8 cellular contexts compared by ENCODE assay signal in the genomic region with DNA sequence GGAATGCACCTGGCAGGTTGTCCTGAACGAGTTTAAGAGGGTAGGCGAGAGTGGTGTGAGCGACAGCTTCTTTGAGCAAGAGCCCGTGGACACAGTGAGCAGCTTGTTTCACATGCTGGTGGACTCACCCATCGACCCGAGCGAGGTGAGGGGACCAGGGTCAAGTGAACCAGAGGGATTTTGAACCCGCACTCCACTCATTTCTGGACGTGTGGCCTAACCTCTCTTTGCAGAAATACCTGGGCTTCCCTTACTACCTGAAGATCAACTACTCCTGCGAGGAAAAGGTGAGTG. TPM values are rescaled to one million over a fixed set of nuclear protein-coding genes. Genes with fewer than 3 reads are reported as not detected.
DNase-seq lines count a peak whose midpoint lies in the region; ATAC-seq and TF ChIP-seq lines count a peak whose summit lies in the region.

No MANE protein-coding gene starts in this region.

- peaks cover 4% of the 10 kb centered on the region for H3K36me3 Mint-ChIP-seq in mesothelial cell of epicardium

- no peaks in the 10 kb centered on the region for H3K9me3 ChIP-seq in body of pancreas

- H3K27ac Mint-ChIP-seq in mesothelial cell of epicardium: peak overlapping the region; percentile 99

- H3K9me3 Mint-ChIP-seq in mesothelial cell of epicardium: no peaks in the 10 kb centered on the region

- intact Hi-C loops in body of pancreas (cut with DNase I): loop anchor here (5.0 kb wide), 1 partner anchor 35 kb away; the partner anchor contains the start of gene PSMD8

- peaks cover 11% of the 10 kb centered on the region for H3K4me1 ChIP-seq in body of pancreas

- TF ChIP-seq CTCF in 22Rv1 (IDR thresholded peaks at IDR 0.05) (no peak), HFF-Myc (IDR thresholded peaks at IDR 0.05; ENCODE audit: low read depth, low read length, missing control alignments) (no peak), body of pancreas (IDR thresholded peaks at IDR 0.05) (no peak), mesothelial cell of epicardium (IDR thresholded peaks at IDR 0.05; ENCODE audit: unreplicated experiment) (no peak)

- no peaks in the 10 kb centered on the region for H3K27me3 Mint-ChIP-seq in mesothelial cell of epicardium (ENCODE audit: low read depth)

- peaks cover 15% of the 10 kb centered on the region for H3K4me1 Mint-ChIP-seq in mesothelial cell of epicardium

- 46 to 56% methylated on average over 7 to 10 of the region's 10 CpGs for WGBS in body of pancreas, 2 donors

- peak overlapping the region; percentile 87 for H3K4me3 Mint-ChIP-seq in mesothelial cell of epicardium

- TF ChIP-seq POLR2A in body of pancreas (IDR thresholded peaks at IDR 0.05): no peak

- ATAC-seq in body of pancreas (no peak), GM18909 (IDR thresholded peaks at IDR 0.05; ENCODE audit: poor library complexity, unreplicated experiment) (no peak), HG03097 (IDR thresholded peaks at IDR 0.05; ENCODE audit: low FRiP score, unreplicated experiment) (no peak)

- no peaks in the 10 kb centered on the region for H3K27me3 ChIP-seq in body of pancreas

- peak overlapping the region; percentile 95 for H3K27ac ChIP-seq in 22Rv1
- peak overlapping the region; percentile 68 to 93 (median 90) for H3K27ac ChIP-seq in body of pancreas

- no peak for DNase-seq in HFF-Myc (ENCODE audit: extremely low read depth, low read depth)
- DNase-seq in body of pancreas: no peak
- DNase-seq in mesothelial cell of epicardium (ENCODE audit: low spot score in 2 of 2, unreplicated experiment in 2 of 2): no peak
- no peak for DNase-seq in GF-D8 (lab: John Stamatoyannopoulos, UW)
- DNase-seq in ureter (ENCODE audit: low spot score): no peak

- peak overlapping the region; percentile 71 for H3K4me3 ChIP-seq in HFF-Myc (replicated peaks; ENCODE audit: low read depth, low read length)
- no peak overlapping the region for H3K4me3 ChIP-seq in body of pancreas

- no peaks in the 10 kb centered on the region for H3K36me3 ChIP-seq in body of pancreas (replicated peaks in 1 of 2; ENCODE audit: insufficient read depth in 1 of 2, low read depth in 2 of 2)

RNA-seq across cellular contexts. Expression of gene CATSPERG, which starts 1.7 kb away (rescaled TPM):
- 1 to 10 TPM in 1 of 2 donors, under 1 TPM in 1; 0.78 to 9.6 TPM for total RNA-seq in body of pancreas
- total RNA-seq in mesothelial cell of epicardium: 26.4 to 30.3 TPM (median 26.6 TPM) in 3 replicates
- total RNA-seq in ureter: 11.9 TPM

RNA-seq across cellular contexts. Expression of gene KCNK6, which starts 17.7 kb away (rescaled TPM):
- total RNA-seq in body of pancreas (10 to 100 TPM in 1 of 2 donors, 1 to 10 TPM in 1; 8.6 to 13.8 TPM), mesothelial cell of epicardium (2.8 to 2.9 TPM (median 2.9 TPM) in 3 replicates), ureter (4.8 TPM)

RNA-seq across cellular contexts. Expression of gene YIF1B, which starts 21.6 kb away (rescaled TPM):
- total RNA-seq in body of pancreas (10 to 100 TPM in 1 of 2 donors, 1 to 10 TPM in 1; 8.2 to 22.3 TPM), mesothelial cell of epicardium (29.9 to 34.1 TPM (median 31.5 TPM) in 3 replicates), ureter (25.1 TPM)

RNA-seq across cellular contexts. Expression of gene C19orf33, which starts 33.3 kb away (rescaled TPM):
- total RNA-seq in body of pancreas (1 to 10 TPM in 1 of 2 donors, not detected in 1; 2.6 TPM), mesothelial cell of epicardium (4.2 to 5.9 TPM (median 4.6 TPM) in 3 replicates), ureter (129 TPM)

RNA-seq across cellular contexts. Expression of gene PSMD8, which starts 37.1 kb away (rescaled TPM):
- total RNA-seq in body of pancreas: 10 to 100 TPM; 49.4 to 68.7 TPM
- total RNA-seq in mesothelial cell of epicardium: 131 to 144 TPM (median 135 TPM) in 3 replicates
- 139 TPM for total RNA-seq in ureter
